8 cellular contexts compared by ENCODE assay signal in genomic region chr3:38521391-38521987, GRCh38. TPM values are rescaled to one million over a fixed set of nuclear protein-coding genes. Genes with fewer than 3 reads are reported as not detected.
DNase-seq lines count a peak whose midpoint lies in the region; ATAC-seq and TF ChIP-seq lines count a peak whose summit lies in the region.

No MANE protein-coding gene starts in this region.

- H3K27me3 ChIP-seq in DND-41 (ENCODE audit: insufficient read depth, low read length, poor library complexity) (no peaks in the 10 kb centered on the region), lung (ENCODE audit: control insufficient read depth, insufficient read depth) (no peaks in the 10 kb centered on the region)

- ATAC-seq in DND-41 (ENCODE audit: insufficient read depth, low read depth) (peak; percentile 70), HG03378 (IDR thresholded peaks at IDR 0.05; ENCODE audit: unreplicated experiment) (peak; percentile 64), lung (ENCODE audit: insufficient read depth, low FRiP score) (peak; percentile 47), GM19023 (IDR thresholded peaks at IDR 0.05; ENCODE audit: unreplicated experiment) (no peak)

- H3K36me3 ChIP-seq in DND-41 (ENCODE audit: insufficient read depth, low read length) (peaks cover 48% of the 10 kb centered on the region), lung (ENCODE audit: control insufficient read depth in 2 of 2, insufficient read depth in 2 of 2, low read length in 2 of 2) (peaks cover 22 to 33% of the 10 kb centered on the region in 2 donors)

- no peak overlapping the region for H3K4me2 ChIP-seq in DND-41 (ENCODE audit: insufficient read depth, low read length)

- H3K4me3 ChIP-seq in DND-41 (ENCODE audit: low read depth in 1 of 2, low read length in 2 of 2) (no peak overlapping the region), lung (no peak overlapping the region)

- H3K27ac ChIP-seq in DND-41 (ENCODE audit: low read length) = no peak overlapping the region
- no peak overlapping the region for H3K27ac ChIP-seq in lung (ENCODE audit: low read depth in 1 of 2, low read length in 1 of 2)

- H2AFZ ChIP-seq in DND-41 (ENCODE audit: low read depth, low read length) = no peak overlapping the region

- peaks cover 15% of the 10 kb centered on the region for H3K4me1 ChIP-seq in DND-41 (ENCODE audit: insufficient read depth, low read length)
- peaks cover 0 to 10% of the 10 kb centered on the region in 2 donors for H3K4me1 ChIP-seq in lung (ENCODE audit: control insufficient read depth in 2 of 2, insufficient read depth in 2 of 2, low read length in 2 of 2)

- 0 out of 2 replicates have a peak, but pooled peaks cover 2% of the 10 kb centered on the region for H3K79me2 ChIP-seq in DND-41 (ENCODE audit: insufficient read depth, low read length)

- H4K20me1 ChIP-seq in DND-41 (ENCODE audit: insufficient read depth, low read length) = peaks cover 8% of the 10 kb centered on the region; the same call in 1 of the 2 replicates

- WGBS in lung, 2 donors = 5 to 8% methylated on average over 5 of the region's 5 CpGs

- no peak overlapping the region for H3K9ac ChIP-seq in DND-41 (ENCODE audit: low read depth, low read length)

- H3K9me3 ChIP-seq in DND-41 (ENCODE audit: insufficient read depth, low read length, severe bottlenecking) = no peaks in the 10 kb centered on the region
- no peaks in the 10 kb centered on the region for H3K9me3 ChIP-seq in lung (ENCODE audit: control insufficient read depth in 2 of 2, insufficient read depth in 1 of 2, low read length in 1 of 2)

- TF ChIP-seq CTCF in DND-41 (IDR thresholded peaks at IDR 0.05; ENCODE audit: borderline replicate concordance, extremely low read depth, low read length, poor library complexity, severe bottlenecking) = peak; percentile 96
- TF ChIP-seq CTCF in lung (IDR thresholded peaks at IDR 0.05; ENCODE audit: control extremely low read depth, extremely low read depth) = peak; percentile 86

- DNase-seq in DND-41 (peak; percentile 73), NCI-H526 (lab: John Stamatoyannopoulos, UW) (peak; percentile 70 to 82), lung (ENCODE audit: low spot score) (peak; percentile 54)
- DNase-seq in activated CD4-positive, alpha-beta T cell treated with anti-CD3 and anti-CD28 coated beads, Interleukin-2, amount 50 U/mL, for 24 hours (ENCODE audit: low read depth in 1 of 2, low spot score in 1 of 2) = peak; percentile 13 to 51
- DNase-seq in effector CD4-positive, alpha-beta T cell = peak; percentile 48
- peak; percentile 13 to 23 for DNase-seq in stimulated activated CD8-positive, alpha-beta memory T cell treated with anti-CD3 and anti-CD28 coated beads, Interleukin-15, amount 100 ng/mL, for 48 hours (ENCODE audit: low read depth in 2 of 2)

RNA-seq across cellular contexts. Expression of gene EXOG, which starts 25.3 kb away (rescaled TPM):
- 10 to 100 TPM; 14.0 to 16.5 TPM for total RNA-seq in lung
- polyA plus RNA-seq in lung = 1 to 10 TPM; 3.1 to 8.3 TPM

Comparison
In these comparisons a context has a peak if more than half of its experiments do, and no peak if none do; other contexts are left out.
1. DNase-seq: peak in every context shown above with its lines; median percentile 76 in NCI-H526; 73 in DND-41; 54 in lung; 48 in effector CD4-positive, alpha-beta T cell; 32 in activated CD4-positive, alpha-beta T cell treated with anti-CD3 and anti-CD28 coated beads, Interleukin-2, amount 50 U/mL, for 24 hours; 18 in stimulated activated CD8-positive, alpha-beta memory T cell treated with anti-CD3 and anti-CD28 coated beads, Interleukin-15, amount 100 ng/mL, for 48 hours.